Comparison of ENCODE assay signal across 2 cellular contexts in the genomic region with DNA sequence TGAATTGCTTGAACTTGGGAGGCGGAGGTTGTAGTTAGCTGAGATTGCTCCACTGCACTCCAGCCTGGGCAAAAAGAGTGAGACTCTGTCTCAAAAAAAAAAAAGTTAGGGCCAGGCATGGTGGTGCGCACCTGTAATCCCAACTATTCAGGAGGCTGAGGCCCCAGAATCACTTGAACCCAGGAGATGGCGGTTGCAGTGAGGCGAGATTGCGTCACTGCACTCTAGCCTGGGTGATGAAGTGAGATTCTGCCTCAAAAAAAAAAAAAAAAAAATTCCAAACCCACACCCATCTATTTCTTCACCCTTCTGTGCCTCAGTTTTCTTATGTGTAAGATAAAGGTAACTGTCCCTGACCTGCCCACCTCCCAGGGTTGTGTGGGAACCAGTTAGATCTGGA.
A peak's percentile ranks its signal among the peaks of the same experiment; 100 is the strongest.
TF ChIP-seq lines count a peak whose summit lies in the region.

No MANE protein-coding gene starts in this region.

TF ChIP-seq in IMR-90, 13 proteins besides CTCF, POLR2A, EP300 and RAD21:
- TF ChIP-seq SMC3 (IDR thresholded peaks at IDR 0.05; ENCODE audit: low read depth, low read length), result no peak
- TF ChIP-seq MXI1 (IDR thresholded peaks at IDR 0.05; ENCODE audit: borderline replicate concordance, low read depth, low read length), result no peak
- TF ChIP-seq, protein P1, sequence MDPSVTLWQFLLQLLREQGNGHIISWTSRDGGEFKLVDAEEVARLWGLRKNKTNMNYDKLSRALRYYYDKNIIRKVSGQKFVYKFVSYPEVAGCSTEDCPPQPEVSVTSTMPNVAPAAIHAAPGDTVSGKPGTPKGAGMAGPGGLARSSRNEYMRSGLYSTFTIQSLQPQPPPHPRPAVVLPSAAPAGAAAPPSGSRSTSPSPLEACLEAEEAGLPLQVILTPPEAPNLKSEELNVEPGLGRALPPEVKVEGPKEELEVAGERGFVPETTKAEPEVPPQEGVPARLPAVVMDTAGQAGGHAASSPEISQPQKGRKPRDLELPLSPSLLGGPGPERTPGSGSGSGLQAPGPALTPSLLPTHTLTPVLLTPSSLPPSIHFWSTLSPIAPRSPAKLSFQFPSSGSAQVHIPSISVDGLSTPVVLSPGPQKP (IDR thresholded peaks at IDR 0.05; ENCODE audit: borderline replicate concordance, low read depth, low read length), result no peak
- TF ChIP-seq CEBPB (IDR thresholded peaks at IDR 0.05; ENCODE audit: low read depth, low read length), result peak; percentile 76
TF ChIP-seq in IMR-90: peak in this region for 1.

TF ChIP-seq in SK-N-SH, 30 proteins besides CTCF, POLR2A, EP300 and RAD21:
- TF ChIP-seq NRF1 (IDR thresholded peaks at IDR 0.05; ENCODE audit: low read depth, low read length), result no peak
- TF ChIP-seq CHD2 (IDR thresholded peaks at IDR 0.05; ENCODE audit: low read length, partially characterized antibody), result no peak
- no peak for TF ChIP-seq SMC3 (IDR thresholded peaks at IDR 0.05; ENCODE audit: low read depth, low read length)
- TF ChIP-seq, protein P2, sequence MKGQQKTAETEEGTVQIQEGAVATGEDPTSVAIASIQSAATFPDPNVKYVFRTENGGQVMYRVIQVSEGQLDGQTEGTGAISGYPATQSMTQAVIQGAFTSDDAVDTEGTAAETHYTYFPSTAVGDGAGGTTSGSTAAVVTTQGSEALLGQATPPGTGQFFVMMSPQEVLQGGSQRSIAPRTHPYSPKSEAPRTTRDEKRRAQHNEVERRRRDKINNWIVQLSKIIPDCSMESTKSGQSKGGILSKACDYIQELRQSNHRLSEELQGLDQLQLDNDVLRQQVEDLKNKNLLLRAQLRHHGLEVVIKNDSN (IDR thresholded peaks at IDR 0.05; ENCODE audit: borderline replicate concordance, low read depth), result no peak
- TF ChIP-seq, protein P3, sequence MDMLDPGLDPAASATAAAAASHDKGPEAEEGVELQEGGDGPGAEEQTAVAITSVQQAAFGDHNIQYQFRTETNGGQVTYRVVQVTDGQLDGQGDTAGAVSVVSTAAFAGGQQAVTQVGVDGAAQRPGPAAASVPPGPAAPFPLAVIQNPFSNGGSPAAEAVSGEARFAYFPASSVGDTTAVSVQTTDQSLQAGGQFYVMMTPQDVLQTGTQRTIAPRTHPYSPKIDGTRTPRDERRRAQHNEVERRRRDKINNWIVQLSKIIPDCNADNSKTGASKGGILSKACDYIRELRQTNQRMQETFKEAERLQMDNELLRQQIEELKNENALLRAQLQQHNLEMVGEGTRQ (IDR thresholded peaks at IDR 0.05; ENCODE audit: borderline replicate concordance, low read depth, low read length), result no peak
- TF ChIP-seq EZH2phosphoT487 (IDR thresholded peaks at IDR 0.05; ENCODE audit: borderline replicate concordance, low read depth), result no peak
- no peak for TF ChIP-seq TEAD4 (IDR thresholded peaks at IDR 0.05; ENCODE audit: borderline replicate concordance, insufficient read depth)
- TF ChIP-seq, protein P4, sequence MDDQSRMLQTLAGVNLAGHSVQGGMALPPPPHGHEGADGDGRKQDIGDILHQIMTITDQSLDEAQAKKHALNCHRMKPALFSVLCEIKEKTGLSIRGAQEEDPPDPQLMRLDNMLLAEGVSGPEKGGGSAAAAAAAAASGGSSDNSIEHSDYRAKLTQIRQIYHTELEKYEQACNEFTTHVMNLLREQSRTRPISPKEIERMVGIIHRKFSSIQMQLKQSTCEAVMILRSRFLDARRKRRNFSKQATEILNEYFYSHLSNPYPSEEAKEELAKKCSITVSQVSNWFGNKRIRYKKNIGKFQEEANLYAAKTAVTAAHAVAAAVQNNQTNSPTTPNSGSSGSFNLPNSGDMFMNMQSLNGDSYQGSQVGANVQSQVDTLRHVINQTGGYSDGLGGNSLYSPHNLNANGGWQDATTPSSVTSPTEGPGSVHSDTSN (IDR thresholded peaks at IDR 0.05), result no peak
- TF ChIP-seq, protein P5, sequence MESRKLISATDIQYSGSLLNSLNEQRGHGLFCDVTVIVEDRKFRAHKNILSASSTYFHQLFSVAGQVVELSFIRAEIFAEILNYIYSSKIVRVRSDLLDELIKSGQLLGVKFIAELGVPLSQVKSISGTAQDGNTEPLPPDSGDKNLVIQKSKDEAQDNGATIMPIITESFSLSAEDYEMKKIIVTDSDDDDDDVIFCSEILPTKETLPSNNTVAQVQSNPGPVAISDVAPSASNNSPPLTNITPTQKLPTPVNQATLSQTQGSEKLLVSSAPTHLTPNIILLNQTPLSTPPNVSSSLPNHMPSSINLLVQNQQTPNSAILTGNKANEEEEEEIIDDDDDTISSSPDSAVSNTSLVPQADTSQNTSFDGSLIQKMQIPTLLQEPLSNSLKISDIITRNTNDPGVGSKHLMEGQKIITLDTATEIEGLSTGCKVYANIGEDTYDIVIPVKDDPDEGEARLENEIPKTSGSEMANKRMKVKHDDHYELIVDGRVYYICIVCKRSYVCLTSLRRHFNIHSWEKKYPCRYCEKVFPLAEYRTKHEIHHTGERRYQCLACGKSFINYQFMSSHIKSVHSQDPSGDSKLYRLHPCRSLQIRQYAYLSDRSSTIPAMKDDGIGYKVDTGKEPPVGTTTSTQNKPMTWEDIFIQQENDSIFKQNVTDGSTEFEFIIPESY (IDR thresholded peaks at IDR 0.05; ENCODE audit: borderline replicate concordance, low read depth), result no peak
